Comparison of ENCODE assay signal across 25 cellular contexts in genomic region chr1:110888049-110888448, GRCh38. TPM values are rescaled to one million over a fixed set of nuclear protein-coding genes. Genes with fewer than 3 reads are reported as not detected.
A peak's percentile ranks its signal among the peaks of the same experiment; 100 is the strongest.
DNase-seq lines count a peak whose midpoint lies in the region; ATAC-seq and TF ChIP-seq lines count a peak whose summit lies in the region.
"Had no signal": no experiment of that assay in that cellular context is flagged by ENCODE, and none has a peak within 500 bp of the region (broad histone marks: within the 10 kb centered on the region; RNA-seq: fewer than 3 reads in every experiment).

No MANE protein-coding gene starts in this region.

- CTCF ChIA-PET in CD8-positive, alpha-beta memory T cell (lab: Charles Lee), result interaction anchor here (2.4 kb wide), 1 partner anchor 9 kb away, joined by 6 read pairs; no protein-coding TSS in a partner anchor

- peak overlapping the region; percentile 49 to 94 (median 72) for H3K27ac Mint-ChIP-seq in CD8-positive, alpha-beta memory T cell
- H3K27ac Mint-ChIP-seq in activated T-helper 2 cell treated with anti-CD3 and anti-CD28 coated beads, Interferon-gamma antibody, Interleukin-2, Interleukin-4, amounts not matched to agents 10 μg/mL and 5 μg/mL and 100 μg/mL, durations not matched to agents 14 hours and 24 hours and 36 hours, result peak overlapping the region; percentile 71
- H3K27ac Mint-ChIP-seq in naive thymus-derived CD8-positive, alpha-beta T cell, result peak overlapping the region; percentile 29 to 97 (median 80)
- no peak overlapping the region for H3K27ac Mint-ChIP-seq in chondrocyte (ENCODE audit: unreplicated experiment)

- H3K27me3 ChIP-seq in CD8-positive, alpha-beta memory T cell (ENCODE audit: insufficient read depth, low read length, poor library complexity, severe bottlenecking), result no peaks in the 10 kb centered on the region
- H3K27me3 ChIP-seq: spleen, uterus had no signal

- H3K4me1 Mint-ChIP-seq in CD8-positive, alpha-beta memory T cell, result peaks cover 87 to 98% (median 94%) of the 10 kb centered on the region in 3 donors
- H3K4me1 Mint-ChIP-seq in activated T-helper 2 cell treated with anti-CD3 and anti-CD28 coated beads, Interferon-gamma antibody, Interleukin-2, Interleukin-4, amounts not matched to agents 10 μg/mL and 5 μg/mL and 100 μg/mL, durations not matched to agents 14 hours and 24 hours and 36 hours (ENCODE audit: low read depth), result peaks cover 70% of the 10 kb centered on the region
- peaks cover 47 to 95% (median 88%) of the 10 kb centered on the region in 4 donors for H3K4me1 Mint-ChIP-seq in naive thymus-derived CD8-positive, alpha-beta T cell
- no peaks in the 10 kb centered on the region for H3K4me1 Mint-ChIP-seq in chondrocyte (ENCODE audit: low read depth)

- peak overlapping the region; percentile 6 for H3K4me3 ChIP-seq in CD8-positive, alpha-beta memory T cell (ENCODE audit: low read length)
- H3K4me3 ChIP-seq: mucosa of descending colon, uterus had no signal

- TF ChIP-seq CTCF in chondrocyte (IDR thresholded peaks at IDR 0.05), result no peak

- DNase-seq in NCI-H82 (lab: John Stamatoyannopoulos, UW), result peak; percentile 45
- no peak for DNase-seq in NCI-H82 treated with DMSO at 0.1 percent for 48 hours (lab: John Stamatoyannopoulos, UW; ENCODE audit: unreplicated experiment)
- DNase-seq in CD8-positive, alpha-beta memory T cell, result peak in 1 of 5 donors; percentile 45
- no peak for DNase-seq in activated T-helper 2 cell treated with anti-CD3 and anti-CD28 coated beads, Interferon-gamma antibody, Interleukin-2, Interleukin-4, amounts not matched to agents 10 μg/mL and 5 μg/mL and 100 μg/mL, durations not matched to agents 14 hours and 24 hours and 36 hours (ENCODE audit: low spot score)
- peak in 3 of 10 donors; percentile 33 to 55 (median 42) for DNase-seq in naive thymus-derived CD8-positive, alpha-beta T cell
- DNase-seq in LoVo (ENCODE audit: low spot score), result no peak
- DNase-seq in chondrocyte (ENCODE audit: low spot score), result no peak
- no peak for DNase-seq in NCI-H1436 (lab: John Stamatoyannopoulos, UW)
- DNase-seq: activated CD4-positive, alpha-beta T cell treated with anti-CD3 and anti-CD28 coated beads for 48 hours; AML-193; anterior cingulate cortex; foreskin fibroblast; HCEC 1CT; mucosa of descending colon; NCI-H2081; NCI-H446 treated with DMSO at 0.1 percent for 48 hours; nucleus accumbens; retina; spleen; stimulated activated CD4-positive, alpha-beta T cell treated with anti-CD3 and anti-CD28 coated beads, Interleukin-4, amount 100 ng/mL, for 24 hours; uterus had no signal

- peaks cover 6 to 61% (median 27%) of the 10 kb centered on the region in 3 donors for H3K36me3 Mint-ChIP-seq in CD8-positive, alpha-beta memory T cell
- H3K36me3 Mint-ChIP-seq in activated T-helper 2 cell treated with anti-CD3 and anti-CD28 coated beads, Interferon-gamma antibody, Interleukin-2, Interleukin-4, amounts not matched to agents 10 μg/mL and 5 μg/mL and 100 μg/mL, durations not matched to agents 14 hours and 24 hours and 36 hours (ENCODE audit: low read depth), result peaks cover 76% of the 10 kb centered on the region
- peaks cover 14 to 69% (median 21%) of the 10 kb centered on the region in 3 donors for H3K36me3 Mint-ChIP-seq in naive thymus-derived CD8-positive, alpha-beta T cell
- H3K36me3 Mint-ChIP-seq in chondrocyte (ENCODE audit: low read depth), result no peaks in the 10 kb centered on the region

- H3K4me1 ChIP-seq in CD8-positive, alpha-beta memory T cell (ENCODE audit: insufficient read depth, low read length), result peaks cover 81% of the 10 kb centered on the region
- H3K4me1 ChIP-seq: uterus had no signal

- peaks cover 14% of the 10 kb centered on the region for H3K36me3 ChIP-seq in CD8-positive, alpha-beta memory T cell (ENCODE audit: insufficient read depth, low read length)
- H3K36me3 ChIP-seq: uterus had no signal

- H3K9me3 ChIP-seq in CD8-positive, alpha-beta memory T cell (ENCODE audit: low read length), result no peaks in the 10 kb centered on the region
- H3K9me3 ChIP-seq: mucosa of descending colon, spleen, uterus had no signal

- peak overlapping the region; percentile 42 to 77 (median 61) for H3K4me3 Mint-ChIP-seq in CD8-positive, alpha-beta memory T cell
- H3K4me3 Mint-ChIP-seq in activated T-helper 2 cell treated with anti-CD3 and anti-CD28 coated beads, Interferon-gamma antibody, Interleukin-2, Interleukin-4, amounts not matched to agents 10 μg/mL and 5 μg/mL and 100 μg/mL, durations not matched to agents 14 hours and 24 hours and 36 hours (ENCODE audit: low read depth), result peak overlapping the region; percentile 11
- peak overlapping the region; percentile 17 to 86 (median 66) for H3K4me3 Mint-ChIP-seq in naive thymus-derived CD8-positive, alpha-beta T cell
- H3K4me3 Mint-ChIP-seq in chondrocyte (ENCODE audit: unreplicated experiment), result no peak overlapping the region

- POLR2A ChIA-PET in CD8-positive, alpha-beta memory T cell (lab: Charles Lee), result interaction anchor here (1.0 kb wide), 1 partner anchor 16 kb away, joined by 3 read pairs; no protein-coding TSS in a partner anchor
- POLR2A ChIA-PET in naive thymus-derived CD8-positive, alpha-beta T cell (lab: Charles Lee), result interaction anchor here (0.6 to 1.4 kb wide), 3 partner anchors 8 to 14 kb away, joined by 3 to 5 read pairs (median 3); no protein-coding TSS in a partner anchor

- no peaks in the 10 kb centered on the region for H3K9me3 Mint-ChIP-seq in CD8-positive, alpha-beta memory T cell
- H3K9me3 Mint-ChIP-seq in activated T-helper 2 cell treated with anti-CD3 and anti-CD28 coated beads, Interferon-gamma antibody, Interleukin-2, Interleukin-4, amounts not matched to agents 10 μg/mL and 5 μg/mL and 100 μg/mL, durations not matched to agents 14 hours and 24 hours and 36 hours, result no peaks in the 10 kb centered on the region
- H3K9me3 Mint-ChIP-seq in naive thymus-derived CD8-positive, alpha-beta T cell, result peaks cover 0 to 2% (median 0%) of the 10 kb centered on the region in 9 donors
- H3K9me3 Mint-ChIP-seq in chondrocyte (ENCODE audit: low read depth), result no peaks in the 10 kb centered on the region

- peak; percentile 72 to 83 for ATAC-seq in naive thymus-derived CD8-positive, alpha-beta T cell
- ATAC-seq: mucosa of descending colon, SK-N-SH treated with all-trans-retinoic acid at 6 μM for 48 hours had no signal

- H3K27me3 Mint-ChIP-seq in CD8-positive, alpha-beta memory T cell, result no peaks in the 10 kb centered on the region
- H3K27me3 Mint-ChIP-seq in activated T-helper 2 cell treated with anti-CD3 and anti-CD28 coated beads, Interferon-gamma antibody, Interleukin-2, Interleukin-4, amounts not matched to agents 10 μg/mL and 5 μg/mL and 100 μg/mL, durations not matched to agents 14 hours and 24 hours and 36 hours (ENCODE audit: low read depth), result no peaks in the 10 kb centered on the region
- H3K27me3 Mint-ChIP-seq in naive thymus-derived CD8-positive, alpha-beta T cell, result no peaks in the 10 kb centered on the region
- H3K27me3 Mint-ChIP-seq in chondrocyte (ENCODE audit: low read depth), result peaks cover 3% of the 10 kb centered on the region

- intact Hi-C loops in activated T-helper 2 cell treated with anti-CD3 and anti-CD28 coated beads, Interferon-gamma antibody, Interleukin-2, Interleukin-4, amounts not matched to agents 10 μg/mL and 5 μg/mL and 100 μg/mL, durations not matched to agents 14 hours and 24 hours and 36 hours (cut with micrococcal nuclease), result loop anchor here (10.0 kb wide), 1 partner anchor 707 kb away; no protein-coding TSS in a partner anchor

- H3K27ac ChIP-seq in CD8-positive, alpha-beta memory T cell (ENCODE audit: low read depth, low read length), result peak overlapping the region; percentile 1
- H3K27ac ChIP-seq: 22Rv1, spleen, uterus had no signal

RNA-seq across cellular contexts. Expression of gene CD53, which starts 15.1 kb away (rescaled TPM):
- 100 to 1,000 TPM; 190 to 194 TPM for total RNA-seq in CD8-positive, alpha-beta memory T cell
- 1,104 TPM for polyA plus RNA-seq in CD8-positive, alpha-beta memory T cell
- 161 and 165 TPM in 2 replicates for total RNA-seq in activated T-helper 2 cell treated with anti-CD3 and anti-CD28 coated beads, Interferon-gamma antibody, Interleukin-2, Interleukin-4, amounts not matched to agents 10 μg/mL and 5 μg/mL and 100 μg/mL, durations not matched to agents 14 hours and 24 hours and 36 hours
- total RNA-seq in naive thymus-derived CD8-positive, alpha-beta T cell, result 100 to 1,000 TPM; 295 to 313 TPM
- polyA plus RNA-seq in naive thymus-derived CD8-positive, alpha-beta T cell, result 100 to 1,000 TPM; 619 to 909 (median 820) TPM
- not detected in 3 replicates for total RNA-seq in chondrocyte
- total RNA-seq: epithelial cell of proximal tubule, HT-29 had no signal

Comparison
In these comparisons a context has a peak if more than half of its experiments do, and no peak if none do; other contexts are left out.
1. RNA of gene CD53, which starts 15.1 kb away (total RNA-seq): 295 to 313 TPM in naive thymus-derived CD8-positive, alpha-beta T cell, 190 to 194 TPM in CD8-positive, alpha-beta memory T cell and 161 to 165 TPM in activated T-helper 2 cell treated with anti-CD3 and anti-CD28 coated beads, Interferon-gamma antibody, Interleukin-2, Interleukin-4, amounts not matched to agents 10 μg/mL and 5 μg/mL and 100 μg/mL, durations not matched to agents 14 hours and 24 hours and 36 hours; not detected in chondrocyte; every median in the first group is over 100 times any median in the second.